8 cellular contexts compared by ENCODE assay signal in the genomic region with DNA sequence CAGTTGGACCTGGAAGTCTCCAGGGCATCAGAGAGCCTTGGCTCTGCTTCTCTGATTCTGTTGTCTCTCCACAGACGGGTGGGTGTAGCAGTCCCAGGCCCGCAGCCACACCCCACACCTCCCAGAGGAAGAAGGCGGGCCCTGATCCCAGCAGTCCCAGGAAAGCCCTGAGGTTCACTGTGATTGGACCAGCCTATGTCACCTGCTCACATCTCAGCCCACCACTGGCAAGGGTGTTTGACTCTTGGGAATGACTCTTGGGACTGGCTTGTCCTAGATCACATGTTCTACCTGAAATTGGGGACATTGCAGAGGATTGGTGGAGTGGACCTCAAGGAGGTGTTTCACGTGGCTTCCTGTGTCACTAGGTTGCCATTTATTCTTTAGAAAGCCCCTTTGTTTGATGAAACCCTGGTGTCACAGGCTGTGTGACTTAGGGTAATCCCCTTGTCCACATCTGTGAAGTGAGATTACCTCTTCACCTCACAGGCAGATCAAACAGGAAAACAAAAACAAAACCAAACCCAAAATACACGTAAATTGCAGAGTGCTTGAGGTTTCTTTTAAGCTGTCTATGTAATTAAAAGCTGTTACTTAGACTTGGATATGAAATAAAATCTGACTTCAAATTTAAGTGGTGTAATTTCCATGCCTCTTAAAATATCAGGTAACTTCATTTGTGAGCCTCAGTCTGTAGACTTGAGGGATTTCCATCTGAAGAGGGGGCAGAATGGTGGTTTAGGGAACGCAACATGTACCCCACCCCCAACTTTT. TPM values are rescaled to one million over a fixed set of nuclear protein-coding genes. Genes with fewer than 3 reads are reported as not detected.
A peak's percentile ranks its signal among the peaks of the same experiment; 100 is the strongest.
DNase-seq lines count a peak whose midpoint lies in the region; ATAC-seq, FAIRE-seq and TF ChIP-seq lines count a peak whose summit lies in the region.

No MANE protein-coding gene starts in this region.

- H2BK120ac ChIP-seq in mesenchymal stem cell (ENCODE audit: low read depth, low read length): no peak overlapping the region

- no peak for TF ChIP-seq CTCF in WERI-Rb-1 (IDR thresholded peaks at IDR 0.05; ENCODE audit: low read depth, low read length)

- H3K36me3 ChIP-seq in mesenchymal stem cell (ENCODE audit: control insufficient read depth in 1 of 2, insufficient read depth in 2 of 2, low read depth in 1 of 2, low read length in 2 of 2): peaks cover 0 to 6% of the 10 kb centered on the region in 2 experiments
- H3K36me3 ChIP-seq in WERI-Rb-1: no peaks in the 10 kb centered on the region

- no peaks in the 10 kb centered on the region for H3K9me3 ChIP-seq in mesenchymal stem cell (ENCODE audit: control insufficient read depth, low read length)
- no peaks in the 10 kb centered on the region for H3K9me3 ChIP-seq in WERI-Rb-1 (ENCODE audit: severe bottlenecking)

- H3K79me1 ChIP-seq in mesenchymal stem cell (replicated peaks; ENCODE audit: low read length, poor library complexity, severe bottlenecking): peaks cover 18% of the 10 kb centered on the region

- no peak overlapping the region for H3K4me2 ChIP-seq in mesenchymal stem cell (ENCODE audit: low read length, poor library complexity, severe bottlenecking)

- H2AFZ ChIP-seq in mesenchymal stem cell (ENCODE audit: low read depth, low read length): no peak overlapping the region

- H2AK5ac ChIP-seq in mesenchymal stem cell (ENCODE audit: low read length, severe bottlenecking): peak overlapping the region; percentile 72

- H3K27me3 ChIP-seq in mesenchymal stem cell (ENCODE audit: control insufficient read depth in 1 of 2, insufficient read depth in 1 of 2, low read length in 2 of 2): no peaks in the 10 kb centered on the region
- no peaks in the 10 kb centered on the region for H3K27me3 ChIP-seq in WERI-Rb-1 (ENCODE audit: insufficient read depth, low read depth, severe bottlenecking)

- H4K91ac ChIP-seq in mesenchymal stem cell (ENCODE audit: low read length): peak overlapping the region; percentile 18

- no peak overlapping the region for H3K18ac ChIP-seq in mesenchymal stem cell (ENCODE audit: low read depth in 1 of 2, low read length in 2 of 2)

- H3K23ac ChIP-seq in mesenchymal stem cell (ENCODE audit: low read length in 2 of 2): no peak overlapping the region

- no peak overlapping the region for H3K14ac ChIP-seq in mesenchymal stem cell (ENCODE audit: low read length in 2 of 2)

- peak; percentile 99 for ATAC-seq in HG02870 (IDR thresholded peaks at IDR 0.05; ENCODE audit: unreplicated experiment)

- H3K27me3 Mint-ChIP-seq in T-helper 2 cell treated with Interferon-gamma antibody and Interleukin-4, amounts not matched to agents 5 μg/mL and 100 μg/mL, for 36 hours (ENCODE audit: low read depth): no peaks in the 10 kb centered on the region

- H2BK12ac ChIP-seq in mesenchymal stem cell (ENCODE audit: low read length in 2 of 2): no peak overlapping the region

- peak overlapping the region; percentile 63 for H3K4me3 Mint-ChIP-seq in T-helper 2 cell treated with Interferon-gamma antibody and Interleukin-4, amounts not matched to agents 5 μg/mL and 100 μg/mL, for 36 hours

- no peak overlapping the region for H2BK5ac ChIP-seq in mesenchymal stem cell (ENCODE audit: low read depth, low read length, poor library complexity, severe bottlenecking)

- H2BK15ac ChIP-seq in mesenchymal stem cell (ENCODE audit: low read depth, poor library complexity, severe bottlenecking): no peak overlapping the region

- H3K27ac ChIP-seq in mesenchymal stem cell (ENCODE audit: low read length, poor library complexity, severe bottlenecking): no peak overlapping the region
- H3K27ac ChIP-seq in WERI-Rb-1: no peak overlapping the region

- 78% methylated on average over 6 of the region's 6 CpGs for WGBS in mesenchymal stem cell

- H3K9me3 Mint-ChIP-seq in T-helper 2 cell treated with Interferon-gamma antibody and Interleukin-4, amounts not matched to agents 5 μg/mL and 100 μg/mL, for 36 hours: no peaks in the 10 kb centered on the region

- peak overlapping the region; percentile 44 for H3K9ac ChIP-seq in mesenchymal stem cell (ENCODE audit: low read length)

- peak; percentile 62 for DNase-seq in activated CD8-positive, alpha-beta memory T cell treated with anti-CD3 and anti-CD28 coated beads for 24 hours
- no peak for DNase-seq in activated CD8-positive, alpha-beta memory T cell treated with anti-CD3 and anti-CD28 coated beads, Interleukin-2, amount 50 U/mL, for 4 hours
- peak; percentile 56 for DNase-seq in T-helper 2 cell treated with Interferon-gamma antibody and Interleukin-4, amounts not matched to agents 5 μg/mL and 100 μg/mL, for 36 hours (ENCODE audit: low spot score)
- DNase-seq in mesenchymal stem cell: no peak
- DNase-seq in WERI-Rb-1: no peak
- DNase-seq in HTR-8/SVneo (ENCODE audit: insufficient read length, low spot score): no peak
- no peak for DNase-seq in GOT3 (lab: John Stamatoyannopoulos, UW)

- peak overlapping the region; percentile 86 for H3K27ac Mint-ChIP-seq in T-helper 2 cell treated with Interferon-gamma antibody and Interleukin-4, amounts not matched to agents 5 μg/mL and 100 μg/mL, for 36 hours

- no peak overlapping the region for H3K4ac ChIP-seq in mesenchymal stem cell (ENCODE audit: low read depth in 1 of 2, low read length in 2 of 2)

- H3K36me3 Mint-ChIP-seq in T-helper 2 cell treated with Interferon-gamma antibody and Interleukin-4, amounts not matched to agents 5 μg/mL and 100 μg/mL, for 36 hours (ENCODE audit: low read depth): peaks cover 7% of the 10 kb centered on the region

- H3K4me1 Mint-ChIP-seq in T-helper 2 cell treated with Interferon-gamma antibody and Interleukin-4, amounts not matched to agents 5 μg/mL and 100 μg/mL, for 36 hours (ENCODE audit: low read depth): peaks cover 51% of the 10 kb centered on the region

- H3K4me1 ChIP-seq in mesenchymal stem cell (ENCODE audit: control insufficient read depth, insufficient read depth, low read depth, low read length): peaks cover 23% of the 10 kb centered on the region

- H3K4me3 ChIP-seq in mesenchymal stem cell (ENCODE audit: insufficient read depth in 1 of 2, low read depth in 1 of 2, low read length in 2 of 2): no peak overlapping the region
- no peak overlapping the region for H3K4me3 ChIP-seq in WERI-Rb-1 (ENCODE audit: low read depth, low read length)

- H4K8ac ChIP-seq in mesenchymal stem cell (ENCODE audit: low read length): no peak overlapping the region

- FAIRE-seq in HTR-8/SVneo (lab: Jason Lieb, UNC): no peak

RNA-seq across cellular contexts. Expression of gene FLNB, which starts 26.7 kb away (rescaled TPM):
- polyA plus RNA-seq in mesenchymal stem cell (2013, experiment 1 of 2): 55.8 TPM
- polyA plus RNA-seq in mesenchymal stem cell (2013, experiment 2 of 2): 47.9 TPM

Comparison
In these comparisons a context has a peak if more than half of its experiments do, and no peak if none do; other contexts are left out.
1. DNase-seq: peak in activated CD8-positive, alpha-beta memory T cell treated with anti-CD3 and anti-CD28 coated beads for 24 hours (single experiment) and T-helper 2 cell treated with Interferon-gamma antibody and Interleukin-4, amounts not matched to agents 5 μg/mL and 100 μg/mL, for 36 hours (single experiment); none in activated CD8-positive, alpha-beta memory T cell treated with anti-CD3 and anti-CD28 coated beads, Interleukin-2, amount 50 U/mL, for 4 hours (single experiment), mesenchymal stem cell (single experiment), WERI-Rb-1 (single experiment), HTR-8/SVneo (single experiment) and GOT3 (single experiment).